Comparison of ENCODE assay signal across 8 cellular contexts in genomic region chr6:96899019-96899418, GRCh38. TPM values are rescaled to one million over a fixed set of nuclear protein-coding genes. Genes with fewer than 3 reads are reported as not detected.
DNase-seq lines count a peak whose midpoint lies in the region; ATAC-seq, FAIRE-seq and TF ChIP-seq lines count a peak whose summit lies in the region.

No MANE protein-coding gene starts in this region.

- POLR2A ChIA-PET in HEK293T (lab: Yijun Ruan, JAX) (interaction anchor here (0.9 kb wide), 1 partner anchor 62 kb away, joined by 3 read pairs; no protein-coding TSS in a partner anchor), OCI-LY7 (lab: Charles Lee) (interaction anchor here (0.6 to 3.0 kb wide), 9 partner anchors 9 to 376 kb away, joined by 3 to 20 read pairs (median 4); no protein-coding TSS in a partner anchor)

- peaks cover 24% of the 10 kb centered on the region for H3K4me1 ChIP-seq in CD4-positive, CD25-positive, alpha-beta regulatory T cell (ENCODE audit: control insufficient read depth, insufficient read depth, low read length, poor library complexity, severe bottlenecking)
- peaks cover 33% of the 10 kb centered on the region for H3K4me1 ChIP-seq in OCI-LY7 (ENCODE audit: insufficient read depth, low read length, poor library complexity, severe bottlenecking)
- peaks cover 7 to 36% of the 10 kb centered on the region in 2 donors for H3K4me1 ChIP-seq in muscle layer of duodenum (ENCODE audit: control insufficient read depth in 1 of 2, insufficient read depth in 2 of 2, low read length in 2 of 2)

- H3K4me1 Mint-ChIP-seq in CD4-positive, CD25-positive, alpha-beta regulatory T cell: peaks cover 24 to 42% (median 34%) of the 10 kb centered on the region in 4 donors

- intact Hi-C loops in OCI-LY7 (cut with micrococcal nuclease; ENCODE audit: unreplicated experiment): loop anchor here (2.0 to 5.0 kb wide), 2 partner anchors 160 to 287 kb away; no protein-coding TSS in a partner anchor

- H3K27ac ChIP-seq in CD4-positive, CD25-positive, alpha-beta regulatory T cell (ENCODE audit: insufficient read depth, low read length, poor library complexity, severe bottlenecking): peak overlapping the region; percentile 93
- peak overlapping the region; percentile 77 for H3K27ac ChIP-seq in OCI-LY7 (ENCODE audit: low read depth, low read length, poor library complexity, severe bottlenecking)
- H3K27ac ChIP-seq in muscle layer of duodenum (ENCODE audit: low read length): peak overlapping the region; percentile 97

- no peaks in the 10 kb centered on the region for H3K9me2 ChIP-seq in OCI-LY7 (ENCODE audit: insufficient read depth, low read length)

- peaks cover 7% of the 10 kb centered on the region for H3K27me3 ChIP-seq in CD4-positive, CD25-positive, alpha-beta regulatory T cell (ENCODE audit: control insufficient read depth, insufficient read depth, low read length)
- no peaks in the 10 kb centered on the region for H3K27me3 ChIP-seq in muscle layer of duodenum (ENCODE audit: low read depth, low read length)

- no peaks in the 10 kb centered on the region for H3K9me3 ChIP-seq in CD4-positive, CD25-positive, alpha-beta regulatory T cell (ENCODE audit: control insufficient read depth in 2 of 2, low read length in 2 of 2)
- H3K9me3 ChIP-seq in OCI-LY7 (ENCODE audit: low read length) (no peaks in the 10 kb centered on the region), muscle layer of duodenum (ENCODE audit: control insufficient read depth in 1 of 2, low read length in 2 of 2) (no peaks in the 10 kb centered on the region)

- ATAC-seq in CD4-positive, CD25-positive, alpha-beta regulatory T cell (ENCODE audit: low read depth in 2 of 2): no peak
- no peak for ATAC-seq in GM21717 (IDR thresholded peaks at IDR 0.05; ENCODE audit: unreplicated experiment)

- CTCF ChIA-PET in HEK293T (lab: Yijun Ruan, JAX): interaction anchor here (3.1 to 3.2 kb wide), 2 partner anchors 9 to 160 kb away, joined by 9 to 23 read pairs; no protein-coding TSS in a partner anchor
- CTCF ChIA-PET in OCI-LY7 (lab: Charles Lee; ENCODE audit: unreplicated experiment): interaction anchor here (1.3 to 1.6 kb wide), 2 partner anchors 22 to 160 kb away, joined by 4 to 6 read pairs; no protein-coding TSS in a partner anchor

- no TSS peak for BruUV-seq in OCI-LY7 (replicated peaks; lab: Mats Ljungman, UMichigan)

- H3K4me3 Mint-ChIP-seq in CD4-positive, CD25-positive, alpha-beta regulatory T cell: peak overlapping the region in 3 of 4 donors; percentile 93 to 100 (median 97)

- peak; percentile 73 for TF ChIP-seq CTCF in OCI-LY7 (conservative IDR thresholded peaks at IDR 0.05; ENCODE audit: low read length)

- H3K9me3 Mint-ChIP-seq in CD4-positive, CD25-positive, alpha-beta regulatory T cell: no peaks in the 10 kb centered on the region

- H3K4me3 ChIP-seq in CD4-positive, CD25-positive, alpha-beta regulatory T cell (ENCODE audit: low read depth, low read length): peak overlapping the region; percentile 96
- peak overlapping the region; percentile 97 for H3K4me3 ChIP-seq in OCI-LY7 (ENCODE audit: low read depth, low read length, poor library complexity, severe bottlenecking)
- peak overlapping the region in 1 of 2 donors; percentile 91 for H3K4me3 ChIP-seq in muscle layer of duodenum (ENCODE audit: low read depth in 1 of 2, low read length in 2 of 2)

- H4K20me1 ChIP-seq in OCI-LY7 (ENCODE audit: insufficient read depth, low read length): peaks cover 22% of the 10 kb centered on the region; the same call in 1 of the 2 replicates

- H3K4me2 ChIP-seq in OCI-LY7 (ENCODE audit: low read length): peak overlapping the region; percentile 74

- H3K36me3 ChIP-seq in CD4-positive, CD25-positive, alpha-beta regulatory T cell (ENCODE audit: control insufficient read depth, insufficient read depth, low read length): peaks cover 17% of the 10 kb centered on the region
- H3K36me3 ChIP-seq in OCI-LY7 (ENCODE audit: insufficient read depth, low read length) (peaks cover 30% of the 10 kb centered on the region), muscle layer of duodenum (ENCODE audit: control insufficient read depth in 1 of 2, insufficient read depth in 2 of 2, low read length in 2 of 2) (peaks cover 7 to 8% of the 10 kb centered on the region in 2 donors)

- peak overlapping the region; percentile 86; the same call in 1 of the 2 replicates for H2AFZ ChIP-seq in OCI-LY7 (ENCODE audit: low read length)

- peaks cover 35% of the 10 kb centered on the region for H3K79me2 ChIP-seq in OCI-LY7 (ENCODE audit: insufficient read depth, low read depth, low read length)

- H3K36me3 Mint-ChIP-seq in CD4-positive, CD25-positive, alpha-beta regulatory T cell: peaks cover 3% of the 10 kb centered on the region

- H3K27me3 Mint-ChIP-seq in CD4-positive, CD25-positive, alpha-beta regulatory T cell: peaks cover 27% of the 10 kb centered on the region

- FAIRE-seq in endometrium (lab: Jason Lieb, UNC): peak; percentile 48

- no peak for DNase-seq in CD4-positive, CD25-positive, alpha-beta regulatory T cell
- DNase-seq in HEK293T (ENCODE audit: extremely low spot score): peak; percentile 26
- peak; percentile 40 for DNase-seq in OCI-LY7 (ENCODE audit: low spot score)
- DNase-seq in activated gamma-delta T cell (lab: John Stamatoyannopoulos, UW): no peak
- DNase-seq in stimulated activated CD4-positive, alpha-beta T cell treated with anti-CD3 and anti-CD28 coated beads, Interleukin-1b, Interleukin-23, amount 100 ng/mL, for 48 hours: no peak

- H3K27ac Mint-ChIP-seq in CD4-positive, CD25-positive, alpha-beta regulatory T cell: peak overlapping the region in 1 of 3 donors; percentile 91

TF ChIP-seq in HEK293T, 16 proteins besides CTCF, POLR2A, EP300 and RAD21:
- TF ChIP-seq SP1 (IDR thresholded peaks at IDR 0.05): no peak
- no peak for TF ChIP-seq ELF4 (IDR thresholded peaks at IDR 0.05)
- no peak for TF ChIP-seq L3MBTL2 (conservative IDR thresholded peaks at IDR 0.05)
- TF ChIP-seq ZNF384 (IDR thresholded peaks at IDR 0.05): no peak
- no peak for TF ChIP-seq PKNOX1 (IDR thresholded peaks at IDR 0.05)
- TF ChIP-seq BHLHE40 (IDR thresholded peaks at IDR 0.05; ENCODE audit: borderline replicate concordance): no peak
- no peak for TF ChIP-seq SUZ12 (IDR thresholded peaks at IDR 0.05)
- no peak for TF ChIP-seq HDGF (IDR thresholded peaks at IDR 0.05; ENCODE audit: borderline replicate concordance)

RNA-seq across cellular contexts. Expression of gene NDUFAF4, which starts 1.3 kb away (rescaled TPM):
- total RNA-seq in CD4-positive, CD25-positive, alpha-beta regulatory T cell: 25.6 TPM
- 10 to 100 TPM; 64.2 to 88.7 (median 71.9) TPM for polyA plus RNA-seq in CD4-positive, CD25-positive, alpha-beta regulatory T cell
- 29.3 and 31.5 TPM in 2 replicates for total RNA-seq in OCI-LY7 (2014; rRNA removed; shearing (Covaris generic))
- total RNA-seq in OCI-LY7 (2022): 75.9 and 80.4 TPM in 2 replicates

RNA-seq across cellular contexts. Expression of gene KLHL32, which starts 25.5 kb away (rescaled TPM):
- 1.6 TPM for total RNA-seq in CD4-positive, CD25-positive, alpha-beta regulatory T cell
- polyA plus RNA-seq in CD4-positive, CD25-positive, alpha-beta regulatory T cell: 1 to 10 TPM; 1.1 to 2.3 (median 1.6) TPM
- 1.2 and 2.1 TPM in 2 replicates for total RNA-seq in OCI-LY7 (2014; rRNA removed; shearing (Covaris generic))
- total RNA-seq in OCI-LY7 (2022): 5.8 and 6.3 TPM in 2 replicates

Comparison
In these comparisons a context has a peak if more than half of its experiments do, and no peak if none do; other contexts are left out.
1. DNase-seq: peak in HEK293T (single experiment) and OCI-LY7 (single experiment); none in CD4-positive, CD25-positive, alpha-beta regulatory T cell (0 of 3), activated gamma-delta T cell (single experiment) and stimulated activated CD4-positive, alpha-beta T cell treated with anti-CD3 and anti-CD28 coated beads, Interleukin-1b, Interleukin-23, amount 100 ng/mL, for 48 hours (single experiment).
2. Peak in every context shown above with its lines, with median percentiles within 50 percentile points of each other: H3K27ac ChIP-seq.